In the genomic region with DNA sequence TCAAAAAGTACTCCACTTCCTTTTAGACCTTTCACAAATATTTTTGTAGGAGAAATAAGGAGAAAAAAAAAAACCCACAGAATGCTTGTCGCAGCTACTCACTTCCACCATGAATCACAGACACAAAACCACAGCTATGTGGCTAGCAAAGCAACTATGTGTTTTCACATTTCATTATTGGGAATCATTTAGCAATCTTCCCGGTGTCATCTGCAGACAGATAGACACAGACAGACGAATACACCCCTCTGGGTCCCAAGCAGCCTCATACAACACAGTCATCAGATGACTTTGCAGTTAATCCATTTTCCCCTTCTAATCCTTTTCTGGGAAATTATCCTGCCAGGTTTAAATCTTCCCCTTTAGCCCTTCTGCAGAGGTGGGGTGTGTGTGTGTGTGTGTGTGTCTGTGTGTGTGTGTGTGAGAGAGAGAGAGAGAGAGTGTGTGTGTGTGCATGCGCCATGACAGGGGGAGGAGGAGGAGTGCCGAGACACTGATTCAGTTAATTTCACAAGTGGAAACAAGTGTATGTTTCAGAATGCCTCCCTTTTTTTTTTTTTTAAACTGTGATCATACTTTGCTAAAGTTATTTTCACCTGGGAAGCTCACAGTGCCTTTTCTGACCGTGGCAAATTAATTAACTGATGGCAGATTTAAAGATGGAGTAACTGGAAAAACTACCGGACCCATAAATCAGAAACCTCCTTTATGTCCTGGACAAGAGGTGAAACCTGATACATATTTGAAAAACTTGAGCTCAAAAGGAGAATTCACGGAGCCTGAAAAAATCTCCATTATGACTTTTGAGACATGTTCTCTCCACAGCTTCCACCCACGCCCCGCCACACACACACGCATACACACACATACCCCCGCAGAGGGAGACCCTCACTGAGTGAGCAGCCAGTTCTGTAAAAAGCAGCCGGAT, we compare ENCODE assay signal across 8 cellular contexts. TPM values are rescaled to one million over a fixed set of nuclear protein-coding genes. Genes with fewer than 3 reads are reported as not detected.
DNase-seq lines count a peak whose midpoint lies in the region; ATAC-seq and TF ChIP-seq lines count a peak whose summit lies in the region.

No MANE protein-coding gene starts in this region.

- POLR2A ChIA-PET in HEK293 (lab: Yijun Ruan, JAX) (interaction anchor here (0.6 to 1.3 kb wide), 7 partner anchors 9 to 814 kb away, joined by 3 to 5 read pairs (median 4); a partner anchor contains a TSS), T-cell (lab: Charles Lee) (interaction anchor here in 1 of 2 donors (0.5 to 0.7 kb wide), 2 partner anchors 15 to 737 kb away, joined by 3 read pairs; no protein-coding TSS in a partner anchor)

- no peaks in the 10 kb centered on the region for H3K36me3 Mint-ChIP-seq in T-cell

- H3K4me1 ChIP-seq in HEK293 (ENCODE audit: control insufficient read depth, insufficient read depth, low read length) = peaks cover 16% of the 10 kb centered on the region

- no peaks in the 10 kb centered on the region for H3K36me3 ChIP-seq in HEK293 (ENCODE audit: control insufficient read depth in 2 of 2, insufficient read depth in 1 of 2, low read length in 2 of 2)

- H3K9me3 Mint-ChIP-seq in T-cell = no peaks in the 10 kb centered on the region

- peaks cover 22 to 39% (median 35%) of the 10 kb centered on the region in 3 donors for H3K4me1 Mint-ChIP-seq in T-cell

- H3K4me3 ChIP-seq in HEK293 (ENCODE audit: low read depth, low read length) = peak overlapping the region; percentile 16

- peak overlapping the region in 1 of 2 donors; percentile 10 for H3K27ac Mint-ChIP-seq in T-cell

- H3K4me3 Mint-ChIP-seq in T-cell = peak overlapping the region; percentile 31 to 58 (median 38)

- peak overlapping the region; percentile 78 for H3K27ac ChIP-seq in HEK293 (ENCODE audit: extremely low read depth, low read depth, low read length)

- H3K9me3 ChIP-seq in HEK293 (ENCODE audit: control insufficient read depth, insufficient read depth, low read depth, low read length) = no peaks in the 10 kb centered on the region

- peak; percentile 91 for DNase-seq in A172 (ENCODE audit: low spot score)
- DNase-seq in T-cell = no peak
- peak; percentile 99 for DNase-seq in fibroblast of peridontal ligament (ENCODE audit: extremely low read depth)
- DNase-seq in renal cortical epithelial cell (ENCODE audit: low read depth) = peak; percentile 100
- no peak for DNase-seq in HT-29 (ENCODE audit: low spot score)

- ATAC-seq in T-cell (replicated peaks in 1 of 4) (no peak), GM21390 (IDR thresholded peaks at IDR 0.05; ENCODE audit: unreplicated experiment) (no peak), GM18498 (IDR thresholded peaks at IDR 0.05; ENCODE audit: unreplicated experiment) (no peak)

- no peak for TF ChIP-seq CTCF in HEK293 (tag by site-specific recombination; IDR thresholded peaks at IDR 0.05)

- H3K27me3 Mint-ChIP-seq in T-cell = peaks cover 0 to 20% of the 10 kb centered on the region in 2 donors

- CTCF ChIA-PET in HEK293 (lab: Yijun Ruan, JAX) (interaction anchor here (0.6 to 4.0 kb wide), 8 partner anchors 7 to 276 kb away, joined by 3 to 20 read pairs (median 4); a partner anchor contains a TSS), T-cell (lab: Charles Lee) (interaction anchor here in 1 of 2 donors (0.6 to 0.7 kb wide), 2 partner anchors 19 to 30 kb away, joined by 3 read pairs; no protein-coding TSS in a partner anchor)

TF ChIP-seq in HEK293, 187 proteins besides CTCF, POLR2A, EP300 and RAD21 (continues in another document):
- TF ChIP-seq, protein P1, sequence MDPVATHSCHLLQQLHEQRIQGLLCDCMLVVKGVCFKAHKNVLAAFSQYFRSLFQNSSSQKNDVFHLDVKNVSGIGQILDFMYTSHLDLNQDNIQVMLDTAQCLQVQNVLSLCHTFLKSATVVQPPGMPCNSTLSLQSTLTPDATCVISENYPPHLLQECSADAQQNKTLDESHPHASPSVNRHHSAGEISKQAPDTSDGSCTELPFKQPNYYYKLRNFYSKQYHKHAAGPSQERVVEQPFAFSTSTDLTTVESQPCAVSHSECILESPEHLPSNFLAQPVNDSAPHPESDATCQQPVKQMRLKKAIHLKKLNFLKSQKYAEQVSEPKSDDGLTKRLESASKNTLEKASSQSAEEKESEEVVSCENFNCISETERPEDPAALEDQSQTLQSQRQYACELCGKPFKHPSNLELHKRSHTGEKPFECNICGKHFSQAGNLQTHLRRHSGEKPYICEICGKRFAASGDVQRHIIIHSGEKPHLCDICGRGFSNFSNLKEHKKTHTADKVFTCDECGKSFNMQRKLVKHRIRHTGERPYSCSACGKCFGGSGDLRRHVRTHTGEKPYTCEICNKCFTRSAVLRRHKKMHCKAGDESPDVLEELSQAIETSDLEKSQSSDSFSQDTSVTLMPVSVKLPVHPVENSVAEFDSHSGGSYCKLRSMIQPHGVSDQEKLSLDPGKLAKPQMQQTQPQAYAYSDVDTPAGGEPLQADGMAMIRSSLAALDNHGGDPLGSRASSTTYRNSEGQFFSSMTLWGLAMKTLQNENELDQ (tag by site-specific recombination; IDR thresholded peaks at IDR 0.05; ENCODE audit: low read depth) = no peak
- TF ChIP-seq ZNF544 (tag by site-specific recombination; IDR thresholded peaks at IDR 0.05) (no peak), KLF7 (tag by site-specific recombination; IDR thresholded peaks at IDR 0.05; ENCODE audit: borderline replicate concordance) (peak; percentile 76; the same call in 1 of the 2 replicates), ZBTB20 (tag by site-specific recombination; IDR thresholded peaks at IDR 0.05) (peak; percentile 36; the same call in 1 of the 2 replicates), SETDB1 (IDR thresholded peaks at IDR 0.05; ENCODE audit: insufficient read length, low read length) (no peak), ZNF24 (tag by site-specific recombination; IDR thresholded peaks at IDR 0.05) (peak; percentile 65; the same call in 1 of the 2 replicates), HOXA7 (CRISPR knock-in tag; IDR thresholded peaks at IDR 0.05; ENCODE audit: borderline replicate concordance) (no peak), MZF1 (tag by site-specific recombination; IDR thresholded peaks at IDR 0.05; ENCODE audit: borderline replicate concordance) (peak; percentile 57; the same call in 1 of the 2 replicates), PRDM1 (tag by site-specific recombination; IDR thresholded peaks at IDR 0.05) (peak; percentile 79), ZNF654 (tag by site-specific recombination; IDR thresholded peaks at IDR 0.05; ENCODE audit: low read depth) (no peak), ZXDB (tag by site-specific recombination; IDR thresholded peaks at IDR 0.05) (peak; percentile 68), ZBTB17 (tag by site-specific recombination; IDR thresholded peaks at IDR 0.05) (peak; percentile 99), ZNF571 (tag by site-specific recombination; IDR thresholded peaks at IDR 0.05) (no peak), ZNF707 (tag by site-specific recombination; IDR thresholded peaks at IDR 0.05) (no peak), TRIM28 (IDR thresholded peaks at IDR 0.05; ENCODE audit: borderline replicate concordance, low read length) (0 out of 2 replicates have a peak, but pooled peaks have one; percentile 52), ZNF10 (tag by site-specific recombination; IDR thresholded peaks at IDR 0.05) (no peak), SP3 (tag by site-specific recombination; IDR thresholded peaks at IDR 0.05) (peak; percentile 34; the same call in 1 of the 2 replicates), ZNF169 (tag by site-specific recombination; IDR thresholded peaks at IDR 0.05) (0 out of 2 replicates have a peak, but pooled peaks have one; percentile 59), ZNF266 (tag by site-specific recombination; IDR thresholded peaks at IDR 0.05; ENCODE audit: low read depth) (peak; percentile 56; the same call in 1 of the 2 replicates)
- TF ChIP-seq, protein P2, sequence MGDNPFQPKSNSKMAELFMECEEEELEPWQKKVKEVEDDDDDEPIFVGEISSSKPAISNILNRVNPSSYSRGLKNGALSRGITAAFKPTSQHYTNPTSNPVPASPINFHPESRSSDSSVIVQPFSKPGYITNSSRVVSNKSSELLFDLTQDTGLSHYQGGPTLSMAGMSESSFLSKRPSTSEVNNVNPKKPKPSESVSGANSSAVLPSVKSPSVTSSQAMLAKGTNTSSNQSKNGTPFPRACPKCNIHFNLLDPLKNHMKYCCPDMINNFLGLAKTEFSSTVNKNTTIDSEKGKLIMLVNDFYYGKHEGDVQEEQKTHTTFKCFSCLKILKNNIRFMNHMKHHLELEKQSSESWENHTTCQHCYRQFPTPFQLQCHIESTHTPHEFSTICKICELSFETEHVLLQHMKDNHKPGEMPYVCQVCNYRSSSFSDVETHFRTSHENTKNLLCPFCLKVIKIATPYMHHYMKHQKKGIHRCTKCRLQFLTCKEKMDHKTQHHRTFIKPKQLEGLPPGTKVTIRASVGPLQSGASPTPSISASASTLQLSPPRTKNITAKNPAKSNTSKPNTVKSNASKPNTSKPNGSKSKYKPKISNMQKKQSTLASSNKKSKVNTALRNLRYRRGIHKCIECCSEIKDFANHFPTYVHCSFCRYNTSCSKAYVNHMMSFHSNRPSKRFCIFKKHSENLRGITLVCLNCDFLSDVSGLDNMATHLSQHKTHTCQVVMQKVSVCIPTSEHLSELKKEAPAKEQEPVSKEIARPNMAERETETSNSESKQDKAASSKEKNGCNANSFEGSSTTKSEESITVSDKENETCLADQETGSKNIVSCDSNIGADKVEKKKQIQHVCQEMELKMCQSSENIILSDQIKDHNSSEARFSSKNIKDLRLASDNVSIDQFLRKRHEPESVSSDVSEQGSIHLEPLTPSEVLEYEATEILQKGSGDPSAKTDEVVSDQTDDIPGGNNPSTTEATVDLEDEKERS (tag by site-specific recombination; IDR thresholded peaks at IDR 0.05) = peak; percentile 68; the same call in 1 of the 2 replicates
- TF ChIP-seq, protein P3, sequence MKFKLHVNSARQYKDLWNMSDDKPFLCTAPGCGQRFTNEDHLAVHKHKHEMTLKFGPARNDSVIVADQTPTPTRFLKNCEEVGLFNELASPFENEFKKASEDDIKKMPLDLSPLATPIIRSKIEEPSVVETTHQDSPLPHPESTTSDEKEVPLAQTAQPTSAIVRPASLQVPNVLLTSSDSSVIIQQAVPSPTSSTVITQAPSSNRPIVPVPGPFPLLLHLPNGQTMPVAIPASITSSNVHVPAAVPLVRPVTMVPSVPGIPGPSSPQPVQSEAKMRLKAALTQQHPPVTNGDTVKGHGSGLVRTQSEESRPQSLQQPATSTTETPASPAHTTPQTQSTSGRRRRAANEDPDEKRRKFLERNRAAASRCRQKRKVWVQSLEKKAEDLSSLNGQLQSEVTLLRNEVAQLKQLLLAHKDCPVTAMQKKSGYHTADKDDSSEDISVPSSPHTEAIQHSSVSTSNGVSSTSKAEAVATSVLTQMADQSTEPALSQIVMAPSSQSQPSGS (tag by site-specific recombination; IDR thresholded peaks at IDR 0.05; ENCODE audit: low read depth) = 0 out of 2 replicates have a peak, but pooled peaks have one; percentile 22

RNA-seq across cellular contexts. Expression of a gene that starts 39.9 kb away (rescaled TPM):
- total RNA-seq in A172 (2014; rRNA removed; shearing (Covaris generic)) = 5.7 and 5.8 TPM in 2 replicates
- total RNA-seq in T-cell (1 to 10 TPM in 3 of 5 donors, under 1 TPM in 2; 0.39 to 1.7 (median 1.1) TPM), renal cortical epithelial cell (42.4 and 68.2 TPM in 2 replicates)
- 0.31 and 2.6 TPM in 2 replicates for total RNA-seq in HT-29 (2014; rRNA removed; shearing (Covaris generic))

Comparison
In these comparisons a context has a peak if more than half of its experiments do, and no peak if none do; other contexts are left out.
1. DNase-seq: peak in A172 (single experiment), fibroblast of peridontal ligament (single experiment) and renal cortical epithelial cell (single experiment); none in T-cell (0 of 34) and HT-29 (single experiment).